ENCODE assay signal across 16 cellular contexts in genomic region chr11:2912038-2912410, GRCh38. TPM values are rescaled to one million over a fixed set of nuclear protein-coding genes. Genes with fewer than 3 reads are reported as not detected.
DNase-seq lines count a peak whose midpoint lies in the region; ATAC-seq, FAIRE-seq and TF ChIP-seq lines count a peak whose summit lies in the region.
"Had no signal": no experiment of that assay in that cellular context is flagged by ENCODE, and none has a peak within 500 bp of the region (broad histone marks: within the 10 kb centered on the region; RNA-seq: fewer than 3 reads in every experiment).

No MANE protein-coding gene starts in this region.

- intact Hi-C loops in PC-3 (cut with micrococcal nuclease) = loop anchor here (2.0 kb wide), 1 partner anchor 17 kb away; the partner anchor contains the start of gene PHLDA2

- H3K4me1 ChIP-seq in PC-3 (ENCODE audit: insufficient read depth, low read length) = peaks cover 27% of the 10 kb centered on the region
- H3K4me1 ChIP-seq in mucosa of rectum (ENCODE audit: control insufficient read depth in 2 of 2, insufficient read depth in 2 of 2, low read length in 2 of 2) = peaks cover 31 to 34% of the 10 kb centered on the region in 2 donors
- H3K4me1 ChIP-seq in upper lobe of left lung = peaks cover 10 to 39% (median 23%) of the 10 kb centered on the region in 4 donors

- peak overlapping the region; percentile 49 for H3K4me2 ChIP-seq in PC-3 (ENCODE audit: low read length)

- H3K27me3 Mint-ChIP-seq in chondrocyte (ENCODE audit: low read depth) = no peaks in the 10 kb centered on the region
- H3K27me3 Mint-ChIP-seq: activated CD4-positive, alpha-beta T cell treated with anti-CD3 and anti-CD28 coated beads, Interleukin-2, amount 10 ng/mL, durations not matched to agents 7 days and 5 days had no signal

- no peak overlapping the region for H2AFZ ChIP-seq in PC-3 (ENCODE audit: low read length)

- no peaks in the 10 kb centered on the region for H3F3A ChIP-seq in PC-3 (ENCODE audit: low read length, unreplicated experiment)

- H3K36me3 ChIP-seq in PC-3 (ENCODE audit: low read depth, low read length) = no peaks in the 10 kb centered on the region
- no peaks in the 10 kb centered on the region for H3K36me3 ChIP-seq in mucosa of rectum (ENCODE audit: control insufficient read depth in 2 of 2, insufficient read depth in 2 of 2, low read length in 2 of 2)
- H3K36me3 ChIP-seq in upper lobe of left lung = no peaks in the 10 kb centered on the region
- H3K36me3 ChIP-seq: left ventricle myocardium inferior had no signal

- ATAC-seq in PC-3 (no peak; the same call in 1 of the 2 replicates), upper lobe of left lung (ENCODE audit: low FRiP score in 2 of 2) (peak in 1 of 2 donors; percentile 23)

- DNase-seq in PC-3 = no peak
- no peak for DNase-seq in chondrocyte (ENCODE audit: low spot score)
- peak in 1 of 2 donors; percentile 78 for DNase-seq in upper lobe of left lung
- no peak for DNase-seq in AG20443 (ENCODE audit: low spot score)
- no peak for DNase-seq in foreskin fibroblast
- no peak for DNase-seq in frontal cortex (ENCODE audit: low spot score in 2 of 2)
- DNase-seq: activated CD4-positive, alpha-beta T cell treated with anti-CD3 and anti-CD28 coated beads, Interleukin-2, amount 10 ng/mL, durations not matched to agents 7 days and 5 days; activated naive CD4-positive, alpha-beta T cell treated with anti-CD3 and anti-CD28 coated beads, Interleukin-2, amount 50 U/mL, for 16 hours; DMS79; effector CD4-positive, alpha-beta T cell; left ventricle myocardium inferior; NCI-H187 treated with DMSO at 0.1 percent for 48 hours; NCI-H510A treated with DMSO at 0.1 percent for 48 hours; nephron progenitor cell had no signal

- H3K4me1 Mint-ChIP-seq in chondrocyte (ENCODE audit: low read depth) = peaks cover 29% of the 10 kb centered on the region

- 50 to 69% methylated on average over 2 to 4 of the region's 6 CpGs for WGBS in upper lobe of left lung, 2 donors

- no TSS peak for BruUV-seq in PC-3 (replicated peaks; lab: Mats Ljungman, UMichigan)

- CTCF ChIA-PET in PC-3 (lab: Charles Lee) = no interaction called here

- H3K4me3 ChIP-seq in PC-3 (ENCODE audit: low read length) (no peak overlapping the region), mucosa of rectum (ENCODE audit: low read length in 2 of 2) (no peak overlapping the region), upper lobe of left lung (no peak overlapping the region), foreskin fibroblast (ENCODE audit: low read depth in 1 of 2, low read length in 2 of 2) (no peak overlapping the region)
- H3K4me3 ChIP-seq: left ventricle myocardium inferior had no signal

- no peak overlapping the region for H3K4me3 Mint-ChIP-seq in chondrocyte (ENCODE audit: unreplicated experiment)
- H3K4me3 Mint-ChIP-seq: activated CD4-positive, alpha-beta T cell treated with anti-CD3 and anti-CD28 coated beads, Interleukin-2, amount 10 ng/mL, durations not matched to agents 7 days and 5 days; nephron progenitor cell had no signal

- H3K27me3 ChIP-seq in PC-3 (ENCODE audit: low read length) (no peaks in the 10 kb centered on the region), mucosa of rectum (ENCODE audit: control insufficient read depth in 2 of 2, insufficient read depth in 2 of 2, low read length in 2 of 2) (no peaks in the 10 kb centered on the region), upper lobe of left lung (no peaks in the 10 kb centered on the region)

- H3K9me3 ChIP-seq in PC-3 (ENCODE audit: low read length) (no peaks in the 10 kb centered on the region), mucosa of rectum (ENCODE audit: control insufficient read depth in 2 of 2, low read length in 2 of 2) (no peaks in the 10 kb centered on the region), upper lobe of left lung (no peaks in the 10 kb centered on the region)

- TF ChIP-seq CTCF in PC-3 (conservative IDR thresholded peaks at IDR 0.05; ENCODE audit: low read depth, low read length) = no peak
- TF ChIP-seq CTCF in chondrocyte (IDR thresholded peaks at IDR 0.05) = no peak
- no peak for TF ChIP-seq CTCF in upper lobe of left lung (IDR thresholded peaks at IDR 0.05)
- TF ChIP-seq CTCF in foreskin fibroblast (IDR thresholded peaks at IDR 0.05; ENCODE audit: low read depth, low read length) = no peak

- no peaks in the 10 kb centered on the region for H4K20me1 ChIP-seq in PC-3 (ENCODE audit: low read length)

- POLR2A ChIA-PET in PC-3 (lab: Charles Lee; ENCODE audit: unreplicated experiment) = no interaction called here

- H3K27ac ChIP-seq in PC-3 (ENCODE audit: low read length) = peak overlapping the region; percentile 86
- H3K27ac ChIP-seq in mucosa of rectum (ENCODE audit: low read depth in 2 of 2, low read length in 2 of 2) = peak overlapping the region; percentile 95 to 98
- H3K27ac ChIP-seq in upper lobe of left lung = peak overlapping the region in 3 of 4 donors; percentile 63 to 74 (median 69)
- H3K27ac ChIP-seq: left ventricle myocardium inferior had no signal

- H3K9me2 ChIP-seq in PC-3 (replicated peaks; ENCODE audit: low read length) = no peaks in the 10 kb centered on the region

- no peaks in the 10 kb centered on the region for H3K79me2 ChIP-seq in PC-3 (ENCODE audit: low read length)

- no peak for TF ChIP-seq EP300 in upper lobe of left lung (IDR thresholded peaks at IDR 0.05)

- peak overlapping the region; percentile 41 for H3K9ac ChIP-seq in PC-3 (ENCODE audit: low read length)
- peak overlapping the region; percentile 18 to 83 for H3K9ac ChIP-seq in mucosa of rectum (ENCODE audit: low read depth in 1 of 2, low read length in 2 of 2)

- H3K27ac Mint-ChIP-seq in chondrocyte (ENCODE audit: unreplicated experiment) = peak overlapping the region; percentile 11
- H3K27ac Mint-ChIP-seq: activated CD4-positive, alpha-beta T cell treated with anti-CD3 and anti-CD28 coated beads, Interleukin-2, amount 10 ng/mL, durations not matched to agents 7 days and 5 days; nephron progenitor cell had no signal

- peaks cover 2% of the 10 kb centered on the region for H3K9me3 Mint-ChIP-seq in chondrocyte (ENCODE audit: low read depth)
- H3K9me3 Mint-ChIP-seq: activated CD4-positive, alpha-beta T cell treated with anti-CD3 and anti-CD28 coated beads, Interleukin-2, amount 10 ng/mL, durations not matched to agents 7 days and 5 days; nephron progenitor cell had no signal

- no peak for TF ChIP-seq POLR2A in upper lobe of left lung (IDR thresholded peaks at IDR 0.05)

- no peaks in the 10 kb centered on the region for H3K36me3 Mint-ChIP-seq in chondrocyte (ENCODE audit: low read depth)

- no peak for FAIRE-seq in frontal cortex (lab: Jason Lieb, UNC)
- FAIRE-seq: TTC549 had no signal

RNA-seq across cellular contexts. Expression of gene PHLDA2, which starts 17.2 kb away (rescaled TPM):
- total RNA-seq in PC-3 (2014; rRNA removed) = 101 and 110 TPM in 2 replicates
- total RNA-seq in chondrocyte = 63.9 to 69.0 TPM (median 64.4 TPM) in 3 replicates
- total RNA-seq in upper lobe of left lung = 10 to 100 TPM in 4 of 6 donors, 1 to 10 TPM in 1, not detected in 1; 8.6 to 38.9 (median 21.0) TPM
- total RNA-seq in frontal cortex = not detected
- total RNA-seq: left ventricle myocardium inferior had no signal

RNA-seq across cellular contexts. Expression of gene CDKN1C, which starts 26.4 kb away (rescaled TPM):
- 12.0 and 12.9 TPM in 2 replicates for total RNA-seq in PC-3 (2014; rRNA removed)
- total RNA-seq in chondrocyte = 5.4 to 15.7 TPM (median 14.6 TPM) in 3 replicates
- total RNA-seq in upper lobe of left lung = 10 to 100 TPM; 23.4 to 71.9 (median 33.6) TPM
- 36.7 TPM for total RNA-seq in frontal cortex
